In genomic region chr2:96869824-96870630, GRCh38 we compare ENCODE assay signal across 8 cellular contexts. TPM values are rescaled to one million over a fixed set of nuclear protein-coding genes. Genes with fewer than 3 reads are reported as not detected.
DNase-seq lines count a peak whose midpoint lies in the region; ATAC-seq, FAIRE-seq and TF ChIP-seq lines count a peak whose summit lies in the region.

A gene with protein sequence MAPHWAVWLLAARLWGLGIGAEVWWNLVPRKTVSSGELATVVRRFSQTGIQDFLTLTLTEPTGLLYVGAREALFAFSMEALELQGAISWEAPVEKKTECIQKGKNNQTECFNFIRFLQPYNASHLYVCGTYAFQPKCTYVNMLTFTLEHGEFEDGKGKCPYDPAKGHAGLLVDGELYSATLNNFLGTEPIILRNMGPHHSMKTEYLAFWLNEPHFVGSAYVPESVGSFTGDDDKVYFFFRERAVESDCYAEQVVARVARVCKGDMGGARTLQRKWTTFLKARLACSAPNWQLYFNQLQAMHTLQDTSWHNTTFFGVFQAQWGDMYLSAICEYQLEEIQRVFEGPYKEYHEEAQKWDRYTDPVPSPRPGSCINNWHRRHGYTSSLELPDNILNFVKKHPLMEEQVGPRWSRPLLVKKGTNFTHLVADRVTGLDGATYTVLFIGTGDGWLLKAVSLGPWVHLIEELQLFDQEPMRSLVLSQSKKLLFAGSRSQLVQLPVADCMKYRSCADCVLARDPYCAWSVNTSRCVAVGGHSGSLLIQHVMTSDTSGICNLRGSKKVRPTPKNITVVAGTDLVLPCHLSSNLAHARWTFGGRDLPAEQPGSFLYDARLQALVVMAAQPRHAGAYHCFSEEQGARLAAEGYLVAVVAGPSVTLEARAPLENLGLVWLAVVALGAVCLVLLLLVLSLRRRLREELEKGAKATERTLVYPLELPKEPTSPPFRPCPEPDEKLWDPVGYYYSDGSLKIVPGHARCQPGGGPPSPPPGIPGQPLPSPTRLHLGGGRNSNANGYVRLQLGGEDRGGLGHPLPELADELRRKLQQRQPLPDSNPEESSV (minus strand): TSS chr2:96870080. CDS start chr2:96867886, 2,194 bp downstream.

- peaks cover 3% of the 10 kb centered on the region; the same call in 1 of the 2 replicates for H3K36me3 ChIP-seq in GM23338 (ENCODE audit: insufficient read depth)
- H3K36me3 ChIP-seq in SK-N-SH (replicated peaks in 1 of 2; ENCODE audit: control insufficient read depth in 1 of 2, insufficient read depth in 2 of 2, low read length in 1 of 2), result peaks cover 0 to 23% of the 10 kb centered on the region in 2 experiments
- peaks cover 9% of the 10 kb centered on the region for H3K36me3 ChIP-seq in astrocyte (ENCODE audit: insufficient read depth, low read length)

- H4K20me1 ChIP-seq in GM23338 (replicated peaks; ENCODE audit: insufficient read depth) (no peaks in the 10 kb centered on the region; the same call in 1 of the 2 replicates), SK-N-SH (ENCODE audit: insufficient read depth) (peaks cover 24% of the 10 kb centered on the region; the same call in 1 of the 2 replicates), astrocyte (ENCODE audit: insufficient read depth, low read length) (peaks cover 30% of the 10 kb centered on the region)

- peak within 1 kb of the TSS; percentile 87 for H3K27ac ChIP-seq in GM23338 (ENCODE audit: low read depth)
- H3K27ac ChIP-seq in SK-N-SH (ENCODE audit: low read depth in 2 of 2, low read length in 1 of 2), result peak within 1 kb of the TSS; percentile 83 to 92
- peak within 1 kb of the TSS; percentile 72 for H3K27ac ChIP-seq in astrocyte (ENCODE audit: low read depth, low read length)

- H3K9ac ChIP-seq in SK-N-SH (peak within 1 kb of the TSS; percentile 99), astrocyte (ENCODE audit: low read length) (peak within 1 kb of the TSS; percentile 92)

- TF ChIP-seq EP300 in SK-N-SH (IDR thresholded peaks at IDR 0.05; ENCODE audit: borderline replicate concordance in 1 of 2, low read depth in 1 of 2, low read length in 1 of 2), result no peak

- H3K79me2 ChIP-seq in GM23338 (replicated peaks; ENCODE audit: insufficient read depth), result peaks cover 32% of the 10 kb centered on the region
- H3K79me2 ChIP-seq in SK-N-SH (ENCODE audit: insufficient read depth), result peaks cover 38% of the 10 kb centered on the region
- peaks cover 38% of the 10 kb centered on the region for H3K79me2 ChIP-seq in astrocyte (ENCODE audit: insufficient read depth, low read length)

- H3K27me3 ChIP-seq in GM23338 (ENCODE audit: insufficient read depth), result no peaks in the 10 kb centered on the region
- H3K27me3 ChIP-seq in SK-N-SH (ENCODE audit: insufficient read depth), result no peaks in the 10 kb centered on the region
- no peaks in the 10 kb centered on the region for H3K27me3 ChIP-seq in astrocyte (ENCODE audit: insufficient read depth, low read length)

- H2AFZ ChIP-seq in GM23338, result peak within 1 kb of the TSS; percentile 47; the same call in 1 of the 2 replicates
- 0 out of 2 replicates have a peak within 1 kb of the TSS, but pooled peaks have one; percentile 16 for H2AFZ ChIP-seq in SK-N-SH (ENCODE audit: low read depth)
- H2AFZ ChIP-seq in astrocyte (ENCODE audit: low read depth, low read length), result peak within 1 kb of the TSS; percentile 74

- H3K9me2 ChIP-seq in GM23338 (ENCODE audit: insufficient read depth), result no peaks in the 10 kb centered on the region
- H3K9me2 ChIP-seq in SK-N-SH, result no peaks in the 10 kb centered on the region

- no peaks in the 10 kb centered on the region for H3K9me3 Mint-ChIP-seq in GM23338
- H3K9me3 Mint-ChIP-seq in astrocyte (ENCODE audit: unreplicated experiment), result no peaks in the 10 kb centered on the region

- H3K36me3 Mint-ChIP-seq in GM23338 (ENCODE audit: low read depth), result peaks cover 28% of the 10 kb centered on the region
- H3K36me3 Mint-ChIP-seq in astrocyte (ENCODE audit: low read depth, unreplicated experiment), result no peaks in the 10 kb centered on the region

- POLR2A ChIA-PET in SK-N-SH (lab: Yijun Ruan, JAX), result no interaction called here

- no peak within 1 kb of the TSS; the same call in 1 of the 2 replicates for H3K27ac Mint-ChIP-seq in GM23338
- H3K27ac Mint-ChIP-seq in astrocyte (ENCODE audit: unreplicated experiment), result peak within 1 kb of the TSS; percentile 12

- H3K4me1 ChIP-seq in GM23338 (ENCODE audit: insufficient read depth), result peaks cover 41% of the 10 kb centered on the region
- peaks cover 9 to 42% of the 10 kb centered on the region in 2 experiments; a peak in 2 of 4 replicates for H3K4me1 ChIP-seq in SK-N-SH (ENCODE audit: control insufficient read depth in 1 of 2, insufficient read depth in 2 of 2, low read depth in 1 of 2, low read length in 1 of 2)
- H3K4me1 ChIP-seq in astrocyte (ENCODE audit: insufficient read depth, low read length), result peaks cover 30% of the 10 kb centered on the region

- H3K27me3 Mint-ChIP-seq in GM23338 (ENCODE audit: insufficient read depth, low read depth, poor library complexity), result peaks cover 24% of the 10 kb centered on the region
- no peaks in the 10 kb centered on the region for H3K27me3 Mint-ChIP-seq in astrocyte (ENCODE audit: low read depth, unreplicated experiment)

- CTCF ChIA-PET in SK-N-SH (lab: Yijun Ruan, JAX), result interaction anchor here (1.2 to 6.8 kb wide), 10 partner anchors 8 to 242 kb away, joined by 3 to 93 read pairs (median 9); partner anchors contain the start of genes ANKRD36 and ANKRD39

- ATAC-seq in GM23338, result peak; percentile 18

- H3K4me3 Mint-ChIP-seq in GM23338 (peak within 1 kb of the TSS; percentile 87), astrocyte (ENCODE audit: unreplicated experiment) (peak within 1 kb of the TSS; percentile 74)

- H3K4me1 Mint-ChIP-seq in GM23338, result peaks cover 53% of the 10 kb centered on the region
- H3K4me1 Mint-ChIP-seq in astrocyte (ENCODE audit: low read depth, unreplicated experiment), result peaks cover 14% of the 10 kb centered on the region

- no peak for TF ChIP-seq CTCF in AG09309 (IDR thresholded peaks at IDR 0.05; ENCODE audit: control insufficient read depth, insufficient read depth, low read depth, low read length, missing control alignments)
- no peak for TF ChIP-seq CTCF in GM23338 (conservative IDR thresholded peaks at IDR 0.05; ENCODE audit: low read depth in 2 of 2)
- TF ChIP-seq CTCF in SK-N-SH (IDR thresholded peaks at IDR 0.05), result no peak
- TF ChIP-seq CTCF in astrocyte (IDR thresholded peaks at IDR 0.05; ENCODE audit: insufficient read depth, low read depth, low read length), result no peak

- H3K4me2 ChIP-seq in GM23338 (peak within 1 kb of the TSS; percentile 95), SK-N-SH (peak within 1 kb of the TSS; percentile 96), astrocyte (ENCODE audit: low read length) (peak within 1 kb of the TSS; percentile 98)

- WGBS in SK-N-SH (ENCODE audit: low lambda C conversion rate), result 3% methylated on average over 19 of the region's 92 CpGs

- no peak for FAIRE-seq in astrocyte (lab: Jason Lieb, UNC)

- H3F3A ChIP-seq in GM23338 (replicated peaks; ENCODE audit: low read depth) (0 out of 2 replicates have a peak, but pooled peaks cover 9% of the 10 kb centered on the region), SK-N-SH (replicated peaks; ENCODE audit: insufficient read depth) (no peaks in the 10 kb centered on the region)

- no peak for TF ChIP-seq RAD21 in SK-N-SH (IDR thresholded peaks at IDR 0.05; ENCODE audit: low read length)

- H3K9me3 ChIP-seq in SK-N-SH, result no peaks in the 10 kb centered on the region
- H3K9me3 ChIP-seq in astrocyte (ENCODE audit: insufficient read depth, low read depth, low read length), result no peaks in the 10 kb centered on the region

- DNase-seq in AG09309 (ENCODE audit: low read depth), result no peak
- peak; percentile 72 for DNase-seq in GM23338 (ENCODE audit: low spot score)
- DNase-seq in SK-N-SH, result peak; percentile 86
- DNase-seq in astrocyte (ENCODE audit: low read depth), result no peak
- peak; percentile 60 to 76 for DNase-seq in hippocampal formation (lab: John Stamatoyannopoulos, UW)
- peak; percentile 83 for DNase-seq in putamen (ENCODE audit: low spot score)
- DNase-seq in NK-92 treated with Interleukin-12 subunit alpha and Interleukin-12 subunit beta, amount 100 ng/mL, for 24 hours (lab: John Stamatoyannopoulos, UW), result no peak
- no peak for DNase-seq in SIG-M5 treated with dmso at 0.1 percent for 504 hours (lab: John Stamatoyannopoulos, UW; ENCODE audit: unreplicated experiment)

- H3K4me3 ChIP-seq in AG09309 (ENCODE audit: control insufficient read depth, low read depth, low read length) (peak within 1 kb of the TSS; percentile 99), GM23338 (peak within 1 kb of the TSS; percentile 90), SK-N-SH (ENCODE audit: low read depth in 2 of 2, low read length in 1 of 2) (peak within 1 kb of the TSS; percentile 94 to 95), astrocyte (ENCODE audit: insufficient read depth, low read depth, low read length) (peak within 1 kb of the TSS; percentile 83)

TF ChIP-seq in GM23338, 12 proteins besides CTCF, POLR2A, EP300 and RAD21 (continues in another document):
- TF ChIP-seq CREB1 (CRISPR knock-in tag; IDR thresholded peaks at IDR 0.05; ENCODE audit: low read depth) (peak; percentile 81), STAT1 (IDR thresholded peaks at IDR 0.05; ENCODE audit: unreplicated experiment) (no peak), NANOG (IDR thresholded peaks at IDR 0.05; ENCODE audit: borderline replicate concordance) (no peak)

TF ChIP-seq in SK-N-SH, 30 proteins besides CTCF, POLR2A, EP300 and RAD21:
- no peak for TF ChIP-seq NRF1 (IDR thresholded peaks at IDR 0.05; ENCODE audit: low read depth, low read length)

RNA-seq across cellular contexts. Expression of the gene that starts here (rescaled TPM):
- total RNA-seq in GM23338 (2014; rRNA removed; shearing (Covaris generic)), result 69.7 and 80.7 TPM in 2 replicates
- polyA plus RNA-seq in GM23338 (2016; fragmentation: Nextera tagmentation; extraction: Ambion mirVana) (15.4 and 16.8 TPM in 2 replicates), SK-N-SH (2012; rRNA removed) (34.8 and 40.9 TPM in 2 replicates)
- polyA plus RNA-seq in SK-N-SH (2012; cell fraction: cytosol; rRNA removed), result 13.7 and 21.8 TPM in 2 replicates
- polyA plus RNA-seq in SK-N-SH (2012; cell fraction: nucleus; rRNA removed), result 70.5 and 71.1 TPM in 2 replicates
- total RNA-seq in astrocyte, result 30.7 and 32.8 TPM in 2 replicates

Comparison
In these comparisons a context has a peak if more than half of its experiments do, and no peak if none do; other contexts are left out.
1. DNase-seq: peak in GM23338 (single experiment), SK-N-SH (single experiment), hippocampal formation (2 of 2) and putamen (single experiment); none in AG09309 (single experiment), astrocyte (single experiment), NK-92 treated with Interleukin-12 subunit alpha and Interleukin-12 subunit beta, amount 100 ng/mL, for 24 hours (single experiment) and SIG-M5 treated with dmso at 0.1 percent for 504 hours (single experiment).
2. H2AFZ ChIP-seq: peak in every context shown above with its lines; median percentile 74 in astrocyte; 47 in GM23338; 16 in SK-N-SH.
3. Peak in every context shown above with its lines, with median percentiles within 50 percentile points of each other: H3K4me3 ChIP-seq, H3K27ac ChIP-seq and H3K4me2 ChIP-seq.